In genomic region chr2:78476619-78477229, GRCh38 we compare ENCODE assay signal across 29 cellular contexts.
"Had no signal": no experiment of that assay in that cellular context is flagged by ENCODE, and none has a peak within 500 bp of the region (broad histone marks: within the 10 kb centered on the region; RNA-seq: fewer than 3 reads in every experiment).

No MANE protein-coding gene starts in this region.

- H3K9me3 ChIP-seq: adrenal gland, MG63 had no signal

- H3K36me3 ChIP-seq: adrenal gland, MG63 had no signal

- DNase-seq: activated CD4-positive, alpha-beta memory T cell treated with anti-CD3 and anti-CD28 coated beads for 36 hours; activated CD4-positive, alpha-beta T cell treated with anti-CD3 and anti-CD28 coated beads for 36 hours; activated CD4-positive, alpha-beta T cell treated with anti-CD3 and anti-CD28 coated beads, Interleukin-2, amount 50 U/mL, for 1 hour; activated CD8-positive, alpha-beta memory T cell treated with anti-CD3 and anti-CD28 coated beads, Interleukin-2, amount 50 U/mL, for 4 hours; activated gamma-delta T cell treated with Interleukin-2 at 50 U/mL for 16 hours; activated naive CD4-positive, alpha-beta T cell treated with anti-CD3 and anti-CD28 coated beads for 36 hours; activated T-cell treated with anti-CD3 and anti-CD28 coated beads for 4 hours; activated T-cell treated with anti-CD3 and anti-CD28 coated beads, Interleukin-2, amount 50 U/mL, for 4 hours; adrenal gland; caudate nucleus; cerebellar nuclear complex; Karpas-422; KBM-7; MG63; NCI-H1048; NCI-H1105 treated with DMSO at 0.1 percent for 48 hours; NCI-H1436; NCI-H1694; NCI-H2029; NCI-H510A; NCI-H526; NCI-H748 treated with DMSO at 0.1 percent for 48 hours; OCI-M1; Right ventricle myocardium superior had no signal

- H3K27me3 ChIP-seq: adrenal gland, MG63 had no signal

- H3K4me3 ChIP-seq: adrenal gland, MG63, SK-N-MC had no signal

- FAIRE-seq: bronchial epithelial cell, TTC549 had no signal

- ATAC-seq: activated CD4-positive, alpha-beta T cell treated with anti-CD3 and anti-CD28 coated beads for 36 hours; activated CD4-positive, CD25-positive, alpha-beta regulatory T cell treated with anti-CD3 and anti-CD28 coated beads, Interleukin-2, amount 50 U/mL, for 24 hours; activated naive CD4-positive, alpha-beta T cell treated with anti-CD3 and anti-CD28 coated beads, Interleukin-2, amount 50 U/mL, for 72 hours; activated T-cell treated with anti-CD3 and anti-CD28 coated beads, Interleukin-2, amount 50 U/mL, for 4 hours had no signal

- H3K27ac ChIP-seq: adrenal gland, SK-N-MC had no signal

- H3K4me1 ChIP-seq: adrenal gland had no signal
